In the genomic region with DNA sequence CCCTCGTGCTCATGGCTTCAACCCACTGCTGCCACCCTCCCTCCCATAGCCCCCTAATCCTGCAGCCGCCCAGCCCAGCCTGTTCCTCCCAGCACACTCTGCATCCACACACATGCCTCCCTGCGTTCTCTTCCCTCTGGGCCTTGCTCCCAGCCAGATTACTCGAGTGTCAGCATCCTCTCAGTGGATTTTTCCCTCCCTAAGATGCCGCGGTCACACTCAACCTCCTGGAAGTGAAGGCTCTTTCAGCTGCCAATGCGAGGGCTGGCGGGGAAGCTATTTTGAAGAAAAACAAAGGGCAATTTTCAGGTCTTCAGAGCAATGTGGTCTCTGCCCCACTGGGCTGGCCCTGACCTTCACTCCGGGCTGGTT, we compare ENCODE assay signal across 1 cellular context.
TF ChIP-seq lines count a peak whose summit lies in the region.

No MANE protein-coding gene starts in this region.

TF ChIP-seq in HepG2, 621 proteins besides CTCF, POLR2A, EP300 and RAD21:
- TF ChIP-seq ZNF687 (CRISPR knock-in tag; IDR thresholded peaks at IDR 0.05), result peak; percentile 19; the same call in 1 of the 2 replicates
- no peak for TF ChIP-seq JDP2 (CRISPR knock-in tag; IDR thresholded peaks at IDR 0.05; ENCODE audit: borderline replicate concordance)
- TF ChIP-seq ZBTB7B (CRISPR knock-in tag; IDR thresholded peaks at IDR 0.05), result no peak
- TF ChIP-seq KDM2A (CRISPR knock-in tag; IDR thresholded peaks at IDR 0.05; ENCODE audit: borderline replicate concordance, low read depth), result peak; percentile 43; the same call in 1 of the 2 replicates
- 0 out of 2 replicates have a peak, but pooled peaks have one; percentile 31 for TF ChIP-seq SALL1 (CRISPR knock-in tag; IDR thresholded peaks at IDR 0.05)
- no peak for TF ChIP-seq ZBTB10 (CRISPR knock-in tag; IDR thresholded peaks at IDR 0.05; ENCODE audit: borderline replicate concordance)
- TF ChIP-seq PPARG (CRISPR knock-in tag; conservative IDR thresholded peaks at IDR 0.05), result no peak
- no peak for TF ChIP-seq ZNF326 (CRISPR knock-in tag; IDR thresholded peaks at IDR 0.05; ENCODE audit: borderline replicate concordance)
- no peak for TF ChIP-seq ETV5 (CRISPR knock-in tag; IDR thresholded peaks at IDR 0.05; ENCODE audit: borderline replicate concordance)
- no peak for TF ChIP-seq MXD4 (CRISPR knock-in tag; IDR thresholded peaks at IDR 0.05)
- no peak for TF ChIP-seq CREB1 (IDR thresholded peaks at IDR 0.05)
- no peak for TF ChIP-seq CREB1 (CRISPR knock-in tag; IDR thresholded peaks at IDR 0.05)
- peak; percentile 18 for TF ChIP-seq AGO2 (optimal IDR thresholded peaks at IDR 0.05; ENCODE audit: low read depth, low read length)
- TF ChIP-seq JUN (CRISPR knock-in tag; IDR thresholded peaks at IDR 0.05), result no peak
- peak; percentile 83 for TF ChIP-seq RBM22 (optimal IDR thresholded peaks at IDR 0.05; ENCODE audit: low read length)
- no peak for TF ChIP-seq ZBTB3 (CRISPR knock-in tag; IDR thresholded peaks at IDR 0.05; ENCODE audit: borderline replicate concordance, low read depth)
- TF ChIP-seq ZKSCAN5 (CRISPR knock-in tag; IDR thresholded peaks at IDR 0.05), result no peak
- TF ChIP-seq ZNF629 (CRISPR knock-in tag; conservative IDR thresholded peaks at IDR 0.05), result no peak
- no peak for TF ChIP-seq ZNF383 (CRISPR knock-in tag; IDR thresholded peaks at IDR 0.05; ENCODE audit: borderline replicate concordance)
- TF ChIP-seq SPEN (CRISPR knock-in tag; IDR thresholded peaks at IDR 0.05; ENCODE audit: low read depth), result peak; percentile 32; the same call in 1 of the 2 replicates
- no peak for TF ChIP-seq ESRRA (CRISPR knock-in tag; IDR thresholded peaks at IDR 0.05; ENCODE audit: low read depth)
- no peak for TF ChIP-seq MATR3 (CRISPR knock-in tag; IDR thresholded peaks at IDR 0.05)
- TF ChIP-seq REST (IDR thresholded peaks at IDR 0.05; ENCODE audit: borderline replicate concordance in 1 of 2, low read depth in 1 of 2, low read length in 2 of 2), result no peak
- no peak for TF ChIP-seq ZSCAN25 (CRISPR knock-in tag; IDR thresholded peaks at IDR 0.05)
- TF ChIP-seq AHR (CRISPR knock-in tag; IDR thresholded peaks at IDR 0.05), result no peak
- TF ChIP-seq ZBED4 (CRISPR knock-in tag; IDR thresholded peaks at IDR 0.05; ENCODE audit: borderline replicate concordance), result no peak
- TF ChIP-seq PBX3 (CRISPR knock-in tag; IDR thresholded peaks at IDR 0.05; ENCODE audit: borderline replicate concordance), result no peak
